Comparison of ENCODE assay signal across 17 cellular contexts in the genomic region with DNA sequence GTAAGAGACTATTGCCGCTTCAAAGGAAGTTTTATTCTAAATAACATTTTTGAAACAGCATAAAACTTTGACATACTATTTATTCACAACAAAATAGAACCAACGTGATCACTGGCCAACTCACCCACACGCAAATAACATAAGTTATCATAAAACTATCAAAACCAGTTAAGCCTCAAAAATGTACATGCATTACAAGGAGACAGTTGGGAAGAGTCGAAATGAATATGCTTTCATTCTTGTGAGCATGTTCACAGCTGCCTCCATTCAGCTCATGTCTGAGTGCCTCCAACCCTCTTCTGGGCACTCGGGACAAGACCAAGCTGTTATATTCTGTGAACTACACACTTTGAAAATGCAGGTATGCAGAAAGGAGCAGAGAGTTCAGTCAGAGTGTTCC.
A peak's percentile ranks its signal among the peaks of the same experiment; 100 is the strongest.
DNase-seq lines count a peak whose midpoint lies in the region; ATAC-seq, FAIRE-seq and TF ChIP-seq lines count a peak whose summit lies in the region.
"Had no signal": no experiment of that assay in that cellular context is flagged by ENCODE, and none has a peak within 500 bp of the region (broad histone marks: within the 10 kb centered on the region; RNA-seq: fewer than 3 reads in every experiment).

No MANE protein-coding gene starts in this region.

- FAIRE-seq in GM12878 (lab: Jason Lieb, UNC): no peak
- FAIRE-seq: GM12892, GM18507 had no signal

- no peak overlapping the region for H2AFZ ChIP-seq in GM12878 (ENCODE audit: control insufficient read depth, low read depth, low read length)
- H2AFZ ChIP-seq: GM23248 had no signal

- peak; percentile 23; the same call in 1 of the 3 replicates for ATAC-seq in GM12878
- ATAC-seq in activated naive CD4-positive, alpha-beta T cell treated with anti-CD3 and anti-CD28 coated beads, Interleukin-2, amount 50 U/mL, for 72 hours: no peak

- no TSS peak for BruUV-seq in GM12878 (replicated peaks; lab: Mats Ljungman, UMichigan)

- POLR2A ChIA-PET in GM12878 (lab: Charles Lee): no interaction called here

- H3K4me1 ChIP-seq in GM12878 (ENCODE audit: control insufficient read depth, insufficient read depth, low read length) (no peaks in the 10 kb centered on the region), sigmoid colon (peaks cover 0 to 70% (median 50%) of the 10 kb centered on the region in 4 donors)
- H3K4me1 ChIP-seq: BE2C had no signal

- H4K20me1 ChIP-seq in GM12878 (ENCODE audit: control insufficient read depth, insufficient read depth): no peaks in the 10 kb centered on the region

- DNase-seq in NCI-H69 (lab: John Stamatoyannopoulos, UW) (peak; percentile 38), GM12878 (ENCODE audit: low read depth, low spot score) (no peak), sigmoid colon (no peak), DMS153 (lab: John Stamatoyannopoulos, UW) (no peak), T-helper 1 cell (no peak)
- no peak for DNase-seq in activated naive CD4-positive, alpha-beta T cell treated with anti-CD3 and anti-CD28 coated beads, Interleukin-2, amount 50 U/mL, for 72 hours (ENCODE audit: low spot score in 2 of 2)
- DNase-seq: ACHN; BE2C; C1 segment of cervical spinal cord; CD4-positive, CD25-positive, alpha-beta regulatory T cell; CD8-positive, alpha-beta memory T cell; COR-L47; DMS 273 treated with DMSO at 0.1 percent for 48 hours; GM23248; HCEC 1CT had no signal

- H3K9ac ChIP-seq in GM12878 (ENCODE audit: control insufficient read depth, insufficient read depth, low read length): no peak overlapping the region
- H3K9ac ChIP-seq: GM23248 had no signal

- H3K9me3 ChIP-seq in GM12878 (replicated peaks; ENCODE audit: control insufficient read depth, insufficient read depth, low read length): no peaks in the 10 kb centered on the region
- H3K9me3 ChIP-seq in sigmoid colon: no peaks in the 10 kb centered on the region
- H3K9me3 ChIP-seq: BE2C had no signal

- TF ChIP-seq RAD21 in GM12878 (IDR thresholded peaks at IDR 0.05; ENCODE audit: insufficient read depth, low read depth, low read length): no peak

- no peaks in the 10 kb centered on the region for H3K36me3 Mint-ChIP-seq in activated naive CD4-positive, alpha-beta T cell treated with anti-CD3 and anti-CD28 coated beads, Interleukin-2, amount 50 U/mL, for 72 hours
- H3K36me3 Mint-ChIP-seq: CD4-positive, CD25-positive, alpha-beta regulatory T cell; CD8-positive, alpha-beta memory T cell had no signal

- H3K27me3 ChIP-seq in GM12878 (replicated peaks in 1 of 2; ENCODE audit: control insufficient read depth in 2 of 2, insufficient read depth in 2 of 2, low read length in 1 of 2) (no peaks in the 10 kb centered on the region), sigmoid colon (no peaks in the 10 kb centered on the region)
- H3K27me3 ChIP-seq: BE2C had no signal

- no peak overlapping the region for H3K4me2 ChIP-seq in GM12878 (ENCODE audit: control insufficient read depth, insufficient read depth)

- intact Hi-C loops in GM12878 (cut with micrococcal nuclease; ENCODE audit: unreplicated experiment): no loop called here
- intact Hi-C loops in sigmoid colon (cut with DNase I): no loop called here

- H3K27ac Mint-ChIP-seq in activated naive CD4-positive, alpha-beta T cell treated with anti-CD3 and anti-CD28 coated beads, Interleukin-2, amount 50 U/mL, for 72 hours: no peak overlapping the region
- H3K27ac Mint-ChIP-seq: CD4-positive, CD25-positive, alpha-beta regulatory T cell; CD8-positive, alpha-beta memory T cell had no signal

- no peaks in the 10 kb centered on the region for H3K79me2 ChIP-seq in GM12878 (ENCODE audit: control insufficient read depth, insufficient read depth, low read length)

- H3K4me3 ChIP-seq in GM12878 (no peak overlapping the region), sigmoid colon (no peak overlapping the region)
- H3K4me3 ChIP-seq: GM23248 had no signal

- H3K36me3 ChIP-seq in GM12878 (ENCODE audit: control insufficient read depth in 2 of 2, insufficient read depth in 2 of 2, low read length in 1 of 2) (no peaks in the 10 kb centered on the region), sigmoid colon (no peaks in the 10 kb centered on the region)
- H3K36me3 ChIP-seq: BE2C had no signal

- RAD21 ChIA-PET in GM12878 (lab: Charles Lee; ENCODE audit: unreplicated experiment): no interaction called here

- 12% methylated on average over 5 of the region's 5 CpGs for WGBS in GM12878 (ENCODE audit: insufficient coverage, insufficient replicate concordance, low lambda C conversion rate, missing lambda C conversion rate)
- 74 to 79% methylated on average over 5 of the region's 5 CpGs for WGBS in sigmoid colon, 2 donors

- TF ChIP-seq CTCF in GM12878 (IDR thresholded peaks at IDR 0.05 in 2 of 3, conservative IDR thresholded peaks at IDR 0.05 in 1 of 3; ENCODE audit: control insufficient read depth in 2 of 3, extremely low read depth in 1 of 3, insufficient read depth in 1 of 3, low read depth in 3 of 3, low read length in 3 of 3): no peak
- TF ChIP-seq CTCF in sigmoid colon (IDR thresholded peaks at IDR 0.05): no peak

- SMC1A ChIA-PET in GM12878 (lab: Charles Lee; ENCODE audit: uncharacterized antibody, unreplicated experiment): interaction anchor here (0.8 to 2.2 kb wide), 5 partner anchors 9 to 126 kb away, joined by 3 to 7 read pairs (median 3); no protein-coding TSS in a partner anchor

- H3K27ac ChIP-seq in GM12878 (ENCODE audit: control insufficient read depth, insufficient read depth): no peak overlapping the region
- H3K27ac ChIP-seq in sigmoid colon: peak overlapping the region in 3 of 4 donors; percentile 79 to 86 (median 83)
- H3K27ac ChIP-seq: GM23248 had no signal

- TF ChIP-seq EP300 in GM12878 (IDR thresholded peaks at IDR 0.05; ENCODE audit: borderline replicate concordance in 1 of 2, control insufficient read depth in 1 of 2, low read depth in 2 of 2, low read length in 2 of 2): no peak
- TF ChIP-seq EP300 in sigmoid colon (IDR thresholded peaks at IDR 0.05): no peak

- in situ Hi-C loops in GM12878 (cut with MboI): no loop called here

- peaks cover 5 to 11% of the 10 kb centered on the region in 2 donors for H3K9me3 Mint-ChIP-seq in activated naive CD4-positive, alpha-beta T cell treated with anti-CD3 and anti-CD28 coated beads, Interleukin-2, amount 50 U/mL, for 72 hours

- no peak for TF ChIP-seq POLR2A in GM12878 (IDR thresholded peaks at IDR 0.05; ENCODE audit: low read depth, low read length)
- no peak for TF ChIP-seq POLR2A in sigmoid colon (IDR thresholded peaks at IDR 0.05)

- CTCF ChIA-PET in GM12878 (lab: Yijun Ruan, JAX): no interaction called here

TF ChIP-seq in GM12878, 131 proteins besides CTCF, POLR2A, EP300 and RAD21:
- TF ChIP-seq RUNX3 (IDR thresholded peaks at IDR 0.05; ENCODE audit: low read length) (no peak), SUZ12 (IDR thresholded peaks at IDR 0.05; ENCODE audit: unreplicated experiment) (no peak), SREBF2 (IDR thresholded peaks at IDR 0.05; ENCODE audit: low read length) (no peak), SMAD1 (IDR thresholded peaks at IDR 0.05; ENCODE audit: low read depth, partially characterized antibody) (no peak), NFYA (IDR thresholded peaks at IDR 0.05; ENCODE audit: borderline replicate concordance, low read depth, low read length) (no peak)
